8 cellular contexts compared by ENCODE assay signal in genomic region chr3:179323197-179323901, GRCh38. TPM values are rescaled to one million over a fixed set of nuclear protein-coding genes. Genes with fewer than 3 reads are reported as not detected.
DNase-seq lines count a peak whose midpoint lies in the region; ATAC-seq and TF ChIP-seq lines count a peak whose summit lies in the region.

No MANE protein-coding gene starts in this region.

- H3K4me1 ChIP-seq in HUES48 (ENCODE audit: control insufficient read depth, insufficient read depth, low read length) (peaks cover 19% of the 10 kb centered on the region), subcutaneous abdominal adipose tissue (ENCODE audit: control insufficient read depth in 5 of 5, insufficient read depth in 5 of 5, low read length in 5 of 5) (peaks cover 5 to 33% (median 27%) of the 10 kb centered on the region in 5 donors)

- peak overlapping the region; percentile 83 for H3K4me2 ChIP-seq in neural cell (ENCODE audit: low read length)

- peak overlapping the region; percentile 86 for H3K27ac ChIP-seq in HUES48 (ENCODE audit: low read depth, low read length)
- H3K27ac ChIP-seq in neural cell (ENCODE audit: low read length), result peak overlapping the region; percentile 65
- peak overlapping the region; percentile 91 for H3K27ac ChIP-seq in subcutaneous abdominal adipose tissue (ENCODE audit: low read depth, low read length)

- H4K20me1 ChIP-seq in neural cell (ENCODE audit: insufficient read depth), result no peaks in the 10 kb centered on the region

- peaks cover 41% of the 10 kb centered on the region for H3K79me2 ChIP-seq in neural cell (replicated peaks; ENCODE audit: insufficient read depth, low read length)

- peak; percentile 39 for ATAC-seq in GM21515 (IDR thresholded peaks at IDR 0.05; ENCODE audit: unreplicated experiment)

- H3K9me3 ChIP-seq in HUES48 (ENCODE audit: control insufficient read depth, insufficient read depth, low read length) (no peaks in the 10 kb centered on the region), neural cell (ENCODE audit: low read length) (no peaks in the 10 kb centered on the region), subcutaneous abdominal adipose tissue (ENCODE audit: control insufficient read depth in 5 of 5, low read length in 5 of 5) (no peaks in the 10 kb centered on the region)

- no peaks in the 10 kb centered on the region for H3K27me3 ChIP-seq in HUES48 (ENCODE audit: control insufficient read depth, insufficient read depth, low read length)
- H3K27me3 ChIP-seq in neural cell (ENCODE audit: insufficient read depth, low read depth, low read length), result no peaks in the 10 kb centered on the region
- H3K27me3 ChIP-seq in subcutaneous abdominal adipose tissue (ENCODE audit: control insufficient read depth in 5 of 5, insufficient read depth in 4 of 5, low read length in 5 of 5), result peaks cover 0 to 4% (median 0%) of the 10 kb centered on the region in 5 donors

- H2AFZ ChIP-seq in neural cell (ENCODE audit: low read depth, low read length), result peak overlapping the region; percentile 84

- DNase-seq in DMS153 (lab: John Stamatoyannopoulos, UW) (peak; percentile 25), RPMI8226 (peak; percentile 83), fibroblast of villous mesenchyme (ENCODE audit: low read depth) (peak; percentile 73)
- peak; percentile 85 for DNase-seq in activated effector memory CD4-positive, alpha-beta T cell treated with anti-CD3 and anti-CD28 coated beads, Interleukin-2, amount 50 U/mL, for 16 hours

- H3K4me3 ChIP-seq in HUES48 (ENCODE audit: low read depth, low read length) (peak overlapping the region; percentile 98), fibroblast of villous mesenchyme (ENCODE audit: low read depth, low read length) (peak overlapping the region; percentile 92), neural cell (ENCODE audit: low read length) (peak overlapping the region; percentile 100), subcutaneous abdominal adipose tissue (ENCODE audit: low read depth in 1 of 5, low read length in 5 of 5) (peak overlapping the region; percentile 71 to 93 (median 89))

- TF ChIP-seq CTCF in fibroblast of villous mesenchyme (IDR thresholded peaks at IDR 0.05; ENCODE audit: insufficient read depth, low read depth, low read length) (no peak), neural cell (IDR thresholded peaks at IDR 0.05; ENCODE audit: poor library complexity, severe bottlenecking) (no peak)

- H3K9ac ChIP-seq in HUES48 (ENCODE audit: low read depth, low read length) (peak overlapping the region; percentile 92), neural cell (ENCODE audit: low read length) (peak overlapping the region; percentile 92), subcutaneous abdominal adipose tissue (ENCODE audit: low read length in 5 of 5) (peak overlapping the region; percentile 32 to 93 (median 83))

- H3F3A ChIP-seq in neural cell (ENCODE audit: insufficient read depth, low read length, poor library complexity, severe bottlenecking), result peaks cover 10% of the 10 kb centered on the region

- H3K9me2 ChIP-seq in neural cell (ENCODE audit: insufficient read depth, low read length), result no peaks in the 10 kb centered on the region

- H3K36me3 ChIP-seq in HUES48 (ENCODE audit: control insufficient read depth, insufficient read depth, low read length) (peaks cover 24% of the 10 kb centered on the region), neural cell (ENCODE audit: insufficient read depth, low read length) (no peaks in the 10 kb centered on the region), subcutaneous abdominal adipose tissue (ENCODE audit: control insufficient read depth in 5 of 5, insufficient read depth in 5 of 5, low read length in 5 of 5) (peaks cover 0 to 4% (median 1%) of the 10 kb centered on the region in 5 donors)

- no peak for TF ChIP-seq EP300 in neural cell (conservative IDR thresholded peaks at IDR 0.05; ENCODE audit: poor library complexity, severe bottlenecking)

- no peak for TF ChIP-seq RAD21 in neural cell (conservative IDR thresholded peaks at IDR 0.05)

TF ChIP-seq in neural cell, 6 proteins besides CTCF, POLR2A, EP300 and RAD21:
- no peak for TF ChIP-seq SMC3 (conservative IDR thresholded peaks at IDR 0.05; ENCODE audit: poor library complexity)
- TF ChIP-seq EZH2 (IDR thresholded peaks at IDR 0.05; ENCODE audit: borderline replicate concordance, insufficient read depth, low read length, poor library complexity, severe bottlenecking), result no peak
- TF ChIP-seq POLR2AphosphoS5 (IDR thresholded peaks at IDR 0.05), result peak; percentile 18

RNA-seq across cellular contexts. Expression of gene ZNF639, which starts 0.5 kb away (rescaled TPM):
- total RNA-seq in fibroblast of villous mesenchyme, result 57.7 and 60.9 TPM in 2 replicates
- 96.9 and 100 TPM in 2 replicates for polyA plus RNA-seq in neural cell
- polyA minus RNA-seq in neural cell, result 106 and 121 TPM in 2 replicates

RNA-seq across cellular contexts. Expression of gene MFN1, which starts 24.2 kb away (rescaled TPM):
- 52.5 and 70.4 TPM in 2 replicates for total RNA-seq in fibroblast of villous mesenchyme
- 64.3 and 78.8 TPM in 2 replicates for polyA plus RNA-seq in neural cell
- polyA minus RNA-seq in neural cell, result 70.4 and 79.1 TPM in 2 replicates

Comparison
In these comparisons a context has a peak if more than half of its experiments do, and no peak if none do; other contexts are left out.
1. Peak in every context shown above with its lines: DNase-seq, ATAC-seq, H3K4me3 ChIP-seq and H3K27ac ChIP-seq.
2. DNase-seq: peak in every context shown above with its lines; median percentile 85 in activated effector memory CD4-positive, alpha-beta T cell treated with anti-CD3 and anti-CD28 coated beads, Interleukin-2, amount 50 U/mL, for 16 hours; 83 in RPMI8226; 73 in fibroblast of villous mesenchyme; 25 in DMS153.